ENCODE assay signal across 20 cellular contexts in the genomic region with DNA sequence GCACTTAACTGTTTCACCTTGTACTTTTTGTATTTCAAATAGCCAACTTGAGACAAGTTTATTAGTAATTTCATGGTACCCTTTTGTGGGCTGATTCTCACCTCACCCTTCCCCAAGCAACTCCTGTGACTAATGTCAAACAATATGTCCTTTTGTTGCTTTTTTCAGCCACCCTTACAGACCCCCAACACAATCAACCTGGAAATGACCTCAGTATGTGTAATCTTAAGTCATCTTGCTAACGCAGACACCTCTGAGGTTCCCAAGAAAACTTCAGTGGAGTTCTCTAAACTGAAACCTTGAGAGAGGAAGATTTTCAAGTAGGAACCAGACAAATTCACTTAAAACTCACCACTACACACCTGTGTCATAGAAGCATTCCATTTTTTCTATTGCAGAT.
A peak's percentile ranks its signal among the peaks of the same experiment; 100 is the strongest.
DNase-seq lines count a peak whose midpoint lies in the region; ATAC-seq, FAIRE-seq and TF ChIP-seq lines count a peak whose summit lies in the region.
"Had no signal": no experiment of that assay in that cellular context is flagged by ENCODE, and none has a peak within 500 bp of the region (broad histone marks: within the 10 kb centered on the region; RNA-seq: fewer than 3 reads in every experiment).

No MANE protein-coding gene starts in this region.

- no peaks in the 10 kb centered on the region for H3K9me1 ChIP-seq in IMR-90 (ENCODE audit: insufficient read depth, low read length)

- ATAC-seq in IMR-90 (ENCODE audit: low read depth) (no peak), HG03342 (IDR thresholded peaks at IDR 0.05; ENCODE audit: unreplicated experiment) (no peak)

- H3K23ac ChIP-seq in IMR-90 (ENCODE audit: low read depth, low read length): no peak overlapping the region

- H2BK15ac ChIP-seq in IMR-90 (ENCODE audit: low read depth, low read length): no peak overlapping the region

- no peaks in the 10 kb centered on the region for H3K36me3 ChIP-seq in IMR-90 (ENCODE audit: control insufficient read depth, insufficient read depth, low read length)
- H3K36me3 ChIP-seq: MG63, SJSA1 had no signal

- TF ChIP-seq POLR2A in IMR-90 (IDR thresholded peaks at IDR 0.05; ENCODE audit: low read depth, low read length) (no peak), GM12891 (IDR thresholded peaks at IDR 0.05; ENCODE audit: low read depth, low read length) (no peak)

- no peak overlapping the region for H3K4ac ChIP-seq in IMR-90 (ENCODE audit: low read depth, low read length)

- FAIRE-seq in GM12891 (lab: Jason Lieb, UNC): no peak
- FAIRE-seq: G401.6 had no signal

- POLR2A ChIA-PET in IMR-90 (lab: Charles Lee; ENCODE audit: unreplicated experiment): no interaction called here

- in situ Hi-C loops in IMR-90 (cut with MboI; ENCODE audit: low sequenced_read_pairs) (no loop called here), astrocyte of the spinal cord (cut with HindIII; ENCODE audit: low sequenced_read_pairs) (no loop called here)

- DNase-seq in IMR-90 (peak; percentile 37), astrocyte of the spinal cord (ENCODE audit: low read depth, low spot score) (peak; percentile 40), iris pigment epithelial cell (ENCODE audit: low read depth) (peak; percentile 4), GM12891 (ENCODE audit: insufficient read length, low spot score) (no peak), NCI-H1048 (lab: John Stamatoyannopoulos, UW) (no peak), NCI-H146 (lab: John Stamatoyannopoulos, UW) (no peak)
- DNase-seq: CD8-positive, alpha-beta memory T cell; DMS79 treated with DMSO at 0.1 percent for 48 hours; H9; MG63; NCI-H1105 treated with DMSO at 0.1 percent for 48 hours; NCI-H187; NCI-H2107; NCI-H226; NCI-H524 treated with DMSO at 0.1 percent for 48 hours had no signal

- no peak overlapping the region for H2BK120ac ChIP-seq in IMR-90 (ENCODE audit: low read depth, low read length)

- H4K8ac ChIP-seq in IMR-90 (ENCODE audit: low read depth in 2 of 2, low read length in 2 of 2): no peak overlapping the region

- H3K79me1 ChIP-seq in IMR-90 (ENCODE audit: low read depth in 1 of 2, low read length in 2 of 2): no peaks in the 10 kb centered on the region

- BruUV-seq in IMR-90 (replicated peaks; lab: Mats Ljungman, UMichigan): no TSS peak

- H3K56ac ChIP-seq in IMR-90 (ENCODE audit: extremely low read depth, insufficient read depth, low read length): no peak overlapping the region

- no peak overlapping the region for H3K27ac ChIP-seq in IMR-90 (ENCODE audit: insufficient read depth, low read length)
- H3K27ac ChIP-seq: BLaER1 treated with 17β-estradiol and CSF1 and Interleukin-3, amounts not matched to agents 10 nM and 100 nM; RWPE1; SJSA1 had no signal

- WGBS in IMR-90 (ENCODE audit: extremely low coverage in 2 of 2, insufficient read length in 1 of 2), 2 experiments: no CpG with 5 or more reads among the region's 1 CpG

- H3K9me3 ChIP-seq in IMR-90 (ENCODE audit: control insufficient read depth, insufficient read depth, low read length): 0 out of 2 replicates have a peak, but pooled peaks cover 2% of the 10 kb centered on the region
- H3K9me3 ChIP-seq: MG63 had no signal

- H3K4me3 ChIP-seq in IMR-90 (ENCODE audit: insufficient read depth, low read depth, low read length) (no peak overlapping the region), astrocyte of the spinal cord (ENCODE audit: low read depth, low read length) (no peak overlapping the region)
- H3K4me3 ChIP-seq: BLaER1 treated with 17β-estradiol and CSF1 and Interleukin-3, amounts not matched to agents 10 nM and 100 nM; MG63; SJSA1 had no signal

- no peak overlapping the region for H2AK9ac ChIP-seq in IMR-90 (replicated peaks; ENCODE audit: low read depth, low read length, poor library complexity)

- H4K20me1 ChIP-seq in IMR-90 (ENCODE audit: insufficient read depth, low read length): no peaks in the 10 kb centered on the region

- H2AK5ac ChIP-seq in IMR-90 (ENCODE audit: low read depth, low read length): no peak overlapping the region

- H4K5ac ChIP-seq in IMR-90 (ENCODE audit: low read depth, low read length): no peak overlapping the region; the same call in 1 of the 2 replicates

- TF ChIP-seq RAD21 in IMR-90 (IDR thresholded peaks at IDR 0.05; ENCODE audit: low read length): no peak

- dilution Hi-C loops in IMR-90 (cut with HindIII; ENCODE audit: low sequenced_read_pairs, unreplicated experiment): no loop called here

- TF ChIP-seq CTCF in IMR-90 (conservative IDR thresholded peaks at IDR 0.05; ENCODE audit: low read depth, low read length) (no peak), astrocyte of the spinal cord (IDR thresholded peaks at IDR 0.05; ENCODE audit: low read depth, low read length) (no peak)

- H4K91ac ChIP-seq in IMR-90 (ENCODE audit: insufficient read depth, low read depth, low read length): no peak overlapping the region

- no peak overlapping the region for H2BK20ac ChIP-seq in IMR-90 (ENCODE audit: low read depth, low read length)

- H3K27me3 ChIP-seq in IMR-90 (ENCODE audit: control insufficient read depth, insufficient read depth, low read length): no peaks in the 10 kb centered on the region
- H3K27me3 ChIP-seq: BLaER1 treated with 17β-estradiol and CSF1 and Interleukin-3, amounts not matched to agents 10 nM and 100 nM; MG63; SJSA1 had no signal

- H3K14ac ChIP-seq in IMR-90 (replicated peaks; ENCODE audit: low read depth, low read length): no peak overlapping the region

- H3K4me2 ChIP-seq in IMR-90 (ENCODE audit: low read depth, low read length): no peak overlapping the region
- H3K4me2 ChIP-seq: BLaER1 treated with 17β-estradiol and CSF1 and Interleukin-3, amounts not matched to agents 10 nM and 100 nM had no signal

- intact Hi-C loops in IMR-90 (cut with micrococcal nuclease): no loop called here

- H2AFZ ChIP-seq in IMR-90 (replicated peaks; ENCODE audit: low read length, poor library complexity): no peak overlapping the region

- H3K9ac ChIP-seq in IMR-90 (ENCODE audit: low read depth, low read length): no peak overlapping the region
- H3K9ac ChIP-seq: BLaER1 treated with 17β-estradiol and CSF1 and Interleukin-3, amounts not matched to agents 10 nM and 100 nM had no signal

- peak overlapping the region; percentile 40; the same call in 1 of the 2 replicates for H3K18ac ChIP-seq in IMR-90 (ENCODE audit: low read depth, low read length)

- no peak overlapping the region for H2BK5ac ChIP-seq in IMR-90 (ENCODE audit: low read depth, low read length, poor library complexity, severe bottlenecking)

- CTCF ChIA-PET in IMR-90 (lab: Yijun Ruan, JAX): no interaction called here

- peaks cover 8% of the 10 kb centered on the region for H3K4me1 ChIP-seq in IMR-90 (ENCODE audit: control insufficient read depth, insufficient read depth, low read length)
- H3K4me1 ChIP-seq: BLaER1 treated with 17β-estradiol and CSF1 and Interleukin-3, amounts not matched to agents 10 nM and 100 nM had no signal

TF ChIP-seq in IMR-90, 13 proteins besides CTCF, POLR2A, EP300 and RAD21:
- TF ChIP-seq BHLHE40 (IDR thresholded peaks at IDR 0.05; ENCODE audit: low read depth, low read length) (no peak), SMC3 (IDR thresholded peaks at IDR 0.05; ENCODE audit: low read depth, low read length) (no peak), RCOR1 (IDR thresholded peaks at IDR 0.05; ENCODE audit: insufficient replicate concordance, low read length) (no peak), MAFK (IDR thresholded peaks at IDR 0.05; ENCODE audit: low read depth, low read length) (no peak), CEBPB (IDR thresholded peaks at IDR 0.05; ENCODE audit: low read depth, low read length) (no peak), MAZ (IDR thresholded peaks at IDR 0.05; ENCODE audit: borderline replicate concordance, low read depth, low read length) (no peak)

TF ChIP-seq in GM12891, 5 proteins besides CTCF, POLR2A, EP300 and RAD21:
- TF ChIP-seq POLR2AphosphoS5 (IDR thresholded peaks at IDR 0.05; ENCODE audit: low read depth, low read length): no peak
- no peak for TF ChIP-seq PAX5 (IDR thresholded peaks at IDR 0.05; ENCODE audit: insufficient read depth, low read length, severe bottlenecking)
- no peak for TF ChIP-seq SPI1 (IDR thresholded peaks at IDR 0.05; ENCODE audit: low read depth, low read length)
- no peak for TF ChIP-seq POU2F2 (IDR thresholded peaks at IDR 0.05; ENCODE audit: low read depth, low read length)
- TF ChIP-seq TAF1 (IDR thresholded peaks at IDR 0.05; ENCODE audit: low read depth, low read length): no peak

Comparison
In these comparisons a context has a peak if more than half of its experiments do, and no peak if none do; other contexts are left out.
1. DNase-seq: peak in IMR-90 (single experiment), astrocyte of the spinal cord (single experiment) and iris pigment epithelial cell (single experiment); none in GM12891 (single experiment), NCI-H1048 (single experiment) and NCI-H146 (single experiment).